ENCODE assay signal across 8 cellular contexts in the genomic region with DNA sequence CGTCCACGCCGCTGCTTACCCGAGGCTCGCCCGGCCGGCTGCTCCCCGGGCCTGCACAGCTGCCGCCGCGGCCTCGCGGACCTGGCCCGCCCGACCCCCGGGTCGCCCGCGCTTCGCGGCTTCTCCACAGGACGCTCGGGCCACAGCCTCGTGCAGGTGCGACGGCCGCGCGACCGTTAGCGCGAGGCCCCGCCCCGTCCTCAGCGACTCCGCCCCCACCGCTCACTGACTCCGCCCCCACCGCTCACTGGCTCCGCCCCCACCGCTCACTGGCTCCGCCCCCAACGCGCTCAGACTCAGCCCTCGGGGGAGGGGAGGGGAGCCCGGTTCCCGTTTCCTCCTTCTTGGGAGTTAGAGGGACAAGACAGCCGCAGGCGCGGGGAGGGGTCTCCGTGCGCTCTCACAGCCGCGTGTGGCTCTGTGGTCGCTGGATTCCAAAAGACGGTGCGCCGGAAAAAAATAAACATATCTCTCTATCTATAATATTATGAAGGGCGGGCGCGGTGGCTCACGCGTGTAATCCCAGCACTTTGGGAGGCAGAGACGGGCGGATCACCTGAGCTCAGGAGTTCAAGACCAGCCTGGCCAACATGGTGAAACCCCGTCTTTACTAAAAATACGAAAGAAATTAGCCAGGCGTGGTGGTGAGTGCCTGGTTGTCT. TPM values are rescaled to one million over a fixed set of nuclear protein-coding genes. Genes with fewer than 3 reads are reported as not detected.
DNase-seq lines count a peak whose midpoint lies in the region; ATAC-seq and TF ChIP-seq lines count a peak whose summit lies in the region.

A gene with protein sequence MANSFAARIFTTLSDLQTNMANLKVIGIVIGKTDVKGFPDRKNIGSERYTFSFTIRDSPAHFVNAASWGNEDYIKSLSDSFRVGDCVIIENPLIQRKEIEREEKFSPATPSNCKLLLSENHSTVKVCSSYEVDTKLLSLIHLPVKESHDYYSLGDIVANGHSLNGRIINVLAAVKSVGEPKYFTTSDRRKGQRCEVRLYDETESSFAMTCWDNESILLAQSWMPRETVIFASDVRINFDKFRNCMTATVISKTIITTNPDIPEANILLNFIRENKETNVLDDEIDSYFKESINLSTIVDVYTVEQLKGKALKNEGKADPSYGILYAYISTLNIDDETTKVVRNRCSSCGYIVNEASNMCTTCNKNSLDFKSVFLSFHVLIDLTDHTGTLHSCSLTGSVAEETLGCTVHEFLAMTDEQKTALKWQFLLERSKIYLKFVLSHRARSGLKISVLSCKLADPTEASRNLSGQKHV (minus strand): TSS at position 191 of the 662 bp plus-strand sequence. CDS start 3,989 bp downstream, outside the sequence.

- DNase-seq in cardiac muscle cell (ENCODE audit: low read depth in 1 of 2, low spot score in 1 of 2): peak; percentile 24 to 59
- DNase-seq in Right ventricle myocardium superior: no peak
- peak; percentile 69 for DNase-seq in activated T-cell treated with anti-CD3 and anti-CD28 coated beads, Interleukin-2, amount 50 U/mL, for 24 hours
- peak; percentile 20 to 73 (median 52) for DNase-seq in right cardiac atrium
- DNase-seq in stimulated activated CD4-positive, alpha-beta T cell treated with anti-CD3 and anti-CD28 coated beads, Interleukin-1b, Interleukin-23, amount 100 ng/mL, for 24 hours (ENCODE audit: low read depth in 4 of 4, low spot score in 1 of 4): peak in 3 of 4 experiments; percentile 21 to 35 (median 21)
- DNase-seq in NCI-H1436 treated with DMSO at 0.1 percent for 48 hours (lab: John Stamatoyannopoulos, UW): no peak
- no peak for DNase-seq in SK-N-DZ (ENCODE audit: low spot score)

- H3K9me3 ChIP-seq in cardiac muscle cell (ENCODE audit: low read depth): no peaks in the 10 kb centered on the region
- H3K9me3 ChIP-seq in right cardiac atrium (ENCODE audit: control insufficient read depth, low read length): no peaks in the 10 kb centered on the region

- no peaks in the 10 kb centered on the region for H3K36me3 ChIP-seq in cardiac muscle cell

- H3K27ac Mint-ChIP-seq in activated T-cell treated with anti-CD3 and anti-CD28 coated beads, Interleukin-2, amount 50 U/mL, for 24 hours: no peak within 1 kb of the TSS

- intact Hi-C loops in Right ventricle myocardium superior (cut with DNase I): no loop called here
- intact Hi-C loops in right cardiac atrium (cut with DNase I): no loop called here

- TF ChIP-seq CTCF in cardiac muscle cell (IDR thresholded peaks at IDR 0.05; ENCODE audit: low read depth, low read length): no peak

- peaks cover 5% of the 10 kb centered on the region for H3K4me1 Mint-ChIP-seq in activated T-cell treated with anti-CD3 and anti-CD28 coated beads, Interleukin-2, amount 50 U/mL, for 24 hours (ENCODE audit: low read depth)

- H3K27me3 ChIP-seq in cardiac muscle cell (peaks cover 47% of the 10 kb centered on the region), right cardiac atrium (ENCODE audit: control insufficient read depth, insufficient read depth) (no peaks in the 10 kb centered on the region)

- H3K9me3 Mint-ChIP-seq in activated T-cell treated with anti-CD3 and anti-CD28 coated beads, Interleukin-2, amount 50 U/mL, for 24 hours: no peaks in the 10 kb centered on the region

- no peak for ATAC-seq in Right ventricle myocardium superior (ENCODE audit: poor library complexity)
- peak; percentile 57 to 83 for ATAC-seq in right cardiac atrium
- ATAC-seq in GM21367 (IDR thresholded peaks at IDR 0.05; ENCODE audit: unreplicated experiment): no peak

- no peaks in the 10 kb centered on the region for H3K36me3 Mint-ChIP-seq in activated T-cell treated with anti-CD3 and anti-CD28 coated beads, Interleukin-2, amount 50 U/mL, for 24 hours (ENCODE audit: low read depth)

- H3K27me3 Mint-ChIP-seq in activated T-cell treated with anti-CD3 and anti-CD28 coated beads, Interleukin-2, amount 50 U/mL, for 24 hours: peaks cover 24% of the 10 kb centered on the region

- H3K27ac ChIP-seq in cardiac muscle cell: no peak within 1 kb of the TSS
- H3K27ac ChIP-seq in right cardiac atrium (ENCODE audit: low read length): no peak within 1 kb of the TSS

- WGBS in right cardiac atrium: 8% methylated on average over 68 of the region's 68 CpGs

- H3K4me3 ChIP-seq in cardiac muscle cell (peak within 1 kb of the TSS; percentile 1), right cardiac atrium (ENCODE audit: low read length) (peak within 1 kb of the TSS; percentile 21)

- H3K4me3 Mint-ChIP-seq in activated T-cell treated with anti-CD3 and anti-CD28 coated beads, Interleukin-2, amount 50 U/mL, for 24 hours: peak within 1 kb of the TSS; percentile 71

- H3K4me1 ChIP-seq in cardiac muscle cell (ENCODE audit: low read depth): no peaks in the 10 kb centered on the region
- H3K4me1 ChIP-seq in right cardiac atrium (ENCODE audit: control insufficient read depth, insufficient read depth, low read length): no peaks in the 10 kb centered on the region

RNA-seq across cellular contexts. Expression of the gene that starts here (rescaled TPM):
- total RNA-seq in cardiac muscle cell (2.0 TPM in 1 of 2 replicates, not detected in the other), Right ventricle myocardium superior (not detected), right cardiac atrium (not detected)
- polyA plus RNA-seq in cardiac muscle cell (1.3 TPM in 1 of 2 replicates, not detected in the other), right cardiac atrium (not detected)
- polyA plus RNA-seq in SK-N-DZ (2014; cell fraction: cytosol; rRNA removed): 0.07 and 0.19 TPM in 2 replicates
- 0.10 and 0.43 TPM in 2 replicates for polyA plus RNA-seq in SK-N-DZ (2014; cell fraction: nucleus; rRNA removed)

Comparison
In these comparisons a context has a peak if more than half of its experiments do, and no peak if none do; other contexts are left out.
1. DNase-seq: peak in cardiac muscle cell (2 of 2), activated T-cell treated with anti-CD3 and anti-CD28 coated beads, Interleukin-2, amount 50 U/mL, for 24 hours (single experiment) and stimulated activated CD4-positive, alpha-beta T cell treated with anti-CD3 and anti-CD28 coated beads, Interleukin-1b, Interleukin-23, amount 100 ng/mL, for 24 hours (3 of 4); none in Right ventricle myocardium superior (single experiment), NCI-H1436 treated with DMSO at 0.1 percent for 48 hours (single experiment) and SK-N-DZ (single experiment).
2. Peak in DNase-seq, ATAC-seq and H3K4me3 ChIP-seq in right cardiac atrium; RNA of the gene not detected or under 1 TPM.